ENCODE assay signal across 8 cellular contexts in genomic region chr9:100426532-100427365, GRCh38. TPM values are rescaled to one million over a fixed set of nuclear protein-coding genes. Genes with fewer than 3 reads are reported as not detected.
DNase-seq lines count a peak whose midpoint lies in the region; ATAC-seq and TF ChIP-seq lines count a peak whose summit lies in the region.

TSS of gene MSANTD3 (plus strand) at chr9:100427143. CDS start at chr9:100441939, 14,796 bp downstream.

- in situ Hi-C loops in KBM-7 (cut with MboI; ENCODE audit: low pct_unique_long_range_greater_than_20kb, low sequenced_read_pairs), result no loop called here

- ATAC-seq in GM21737 (IDR thresholded peaks at IDR 0.05; ENCODE audit: unreplicated experiment) (peak; percentile 86), left cardiac atrium (peak; percentile 71 to 90)

- no peak for TF ChIP-seq CTCF in SU-DHL-6 (IDR thresholded peaks at IDR 0.05; ENCODE audit: insufficient read depth, low read length, poor library complexity, severe bottlenecking)
- peak in 1 of 3 experiments; percentile 21 for TF ChIP-seq CTCF in vagina (IDR thresholded peaks at IDR 0.05)

- H3K27me3 ChIP-seq in SU-DHL-6 (ENCODE audit: low read length) (no peaks in the 10 kb centered on the region), vagina (no peaks in the 10 kb centered on the region)

- peaks cover 34% of the 10 kb centered on the region for H3K4me1 ChIP-seq in vagina

- no peaks in the 10 kb centered on the region for H4K20me1 ChIP-seq in SU-DHL-6 (ENCODE audit: low read depth, low read length)

- peak within 1 kb of the TSS; percentile 91 for H3K4me3 ChIP-seq in SU-DHL-6 (ENCODE audit: insufficient read depth, low read length, poor library complexity, severe bottlenecking)
- peak within 1 kb of the TSS; percentile 92 to 96 for H3K4me3 ChIP-seq in vagina

- H3K9me3 ChIP-seq in SU-DHL-6 (ENCODE audit: insufficient read depth, low read length) (no peaks in the 10 kb centered on the region), vagina (no peaks in the 10 kb centered on the region)

- H3K4me2 ChIP-seq in SU-DHL-6 (ENCODE audit: low read depth, low read length, poor library complexity, severe bottlenecking), result peak within 1 kb of the TSS; percentile 90

- H3K27ac ChIP-seq in SU-DHL-6 (ENCODE audit: low read depth, low read length) (peak within 1 kb of the TSS; percentile 42), vagina (peak within 1 kb of the TSS; percentile 93)

- peak within 1 kb of the TSS; percentile 75 for H3K9ac ChIP-seq in SU-DHL-6 (ENCODE audit: low read length)

- no peaks in the 10 kb centered on the region for H3K9me2 ChIP-seq in SU-DHL-6 (replicated peaks; ENCODE audit: insufficient read depth, low read length)

- no peaks in the 10 kb centered on the region for H3F3A ChIP-seq in SU-DHL-6 (ENCODE audit: insufficient read depth)

- no peak for TF ChIP-seq POLR2A in vagina (IDR thresholded peaks at IDR 0.05)

- DNase-seq in ELR (ENCODE audit: low read depth), result peak; percentile 90
- DNase-seq in KBM-7, result peak; percentile 70
- DNase-seq in amniotic stem cell (lab: John Stamatoyannopoulos, UW), result peak; percentile 54
- DNase-seq in left cardiac atrium, result peak; percentile 62
- DNase-seq in posterior vena cava (ENCODE audit: low spot score), result peak; percentile 85
- DNase-seq in vagina (ENCODE audit: extremely low spot score in 2 of 2), result no peak

- no peaks in the 10 kb centered on the region for H3K36me3 ChIP-seq in SU-DHL-6 (ENCODE audit: low read length)
- no peaks in the 10 kb centered on the region for H3K36me3 ChIP-seq in vagina

- intact Hi-C loops in left cardiac atrium (cut with DNase I), result no loop called here
- intact Hi-C loops in posterior vena cava (cut with DNase I), result loop anchor here in 1 of 2 donors (5.0 kb wide), 1 partner anchor 74 kb away; the partner anchor contains the start of gene TEX10
- intact Hi-C loops in vagina (cut with DNase I), result no loop called here

- H2AFZ ChIP-seq in SU-DHL-6 (ENCODE audit: low read depth, low read length, severe bottlenecking), result peak within 1 kb of the TSS; percentile 98

- peaks cover 15% of the 10 kb centered on the region; the same call in 1 of the 2 replicates for H3K79me2 ChIP-seq in SU-DHL-6 (ENCODE audit: insufficient read depth, low read length)

RNA-seq across cellular contexts. Expression of gene MSANTD3, which starts in this region (rescaled TPM):
- total RNA-seq in left cardiac atrium (10 to 100 TPM; 14.6 to 25.9 TPM), posterior vena cava (10 to 100 TPM; 26.4 to 59.4 TPM), vagina (27.3 TPM)

Comparison
In these comparisons a context has a peak if more than half of its experiments do, and no peak if none do; other contexts are left out.
1. DNase-seq: peak in ELR (single experiment), KBM-7 (single experiment), amniotic stem cell (single experiment), left cardiac atrium (single experiment) and posterior vena cava (single experiment); none in vagina (0 of 2).